In the genomic region with DNA sequence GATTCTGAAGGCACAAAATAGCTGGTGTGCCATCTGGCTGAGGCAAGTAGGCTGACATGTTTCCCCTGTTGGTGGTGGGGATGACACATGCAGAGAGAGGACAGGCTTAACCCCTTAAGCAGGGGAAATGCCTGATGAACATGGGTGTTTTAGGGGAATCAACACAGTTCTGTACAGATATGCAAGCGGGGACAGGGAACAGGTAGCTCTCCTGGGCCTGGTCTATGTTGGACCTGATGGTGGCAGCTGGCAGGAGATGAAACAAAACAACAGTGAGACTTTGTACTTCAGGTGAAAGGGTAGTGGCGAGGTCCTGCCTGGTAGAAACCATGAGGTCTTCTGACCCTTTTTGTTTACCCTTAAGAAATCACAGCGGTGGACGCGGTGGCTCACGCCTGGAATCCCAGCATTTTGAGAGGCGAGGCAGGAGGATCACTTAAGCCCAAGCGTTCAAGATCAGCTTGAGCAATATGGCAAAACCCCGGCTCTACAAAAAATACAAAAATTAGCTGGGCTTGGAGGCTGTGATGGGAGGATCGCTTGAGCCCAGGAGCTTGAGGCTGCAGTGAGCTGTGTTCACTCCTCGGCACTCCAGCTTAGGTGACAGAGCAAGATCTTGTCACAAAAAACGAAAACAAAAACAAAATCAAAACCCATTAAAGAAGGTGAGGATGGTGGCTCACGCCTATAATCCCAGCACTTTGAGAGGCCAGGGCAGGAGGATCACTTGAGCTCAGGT, we compare ENCODE assay signal across 1 cellular context.
TF ChIP-seq lines count a peak whose summit lies in the region.

No MANE protein-coding gene starts in this region.

TF ChIP-seq in HepG2, 621 proteins besides CTCF, POLR2A, EP300 and RAD21 (continued from another document and continues in another):
- TF ChIP-seq, protein P1, sequence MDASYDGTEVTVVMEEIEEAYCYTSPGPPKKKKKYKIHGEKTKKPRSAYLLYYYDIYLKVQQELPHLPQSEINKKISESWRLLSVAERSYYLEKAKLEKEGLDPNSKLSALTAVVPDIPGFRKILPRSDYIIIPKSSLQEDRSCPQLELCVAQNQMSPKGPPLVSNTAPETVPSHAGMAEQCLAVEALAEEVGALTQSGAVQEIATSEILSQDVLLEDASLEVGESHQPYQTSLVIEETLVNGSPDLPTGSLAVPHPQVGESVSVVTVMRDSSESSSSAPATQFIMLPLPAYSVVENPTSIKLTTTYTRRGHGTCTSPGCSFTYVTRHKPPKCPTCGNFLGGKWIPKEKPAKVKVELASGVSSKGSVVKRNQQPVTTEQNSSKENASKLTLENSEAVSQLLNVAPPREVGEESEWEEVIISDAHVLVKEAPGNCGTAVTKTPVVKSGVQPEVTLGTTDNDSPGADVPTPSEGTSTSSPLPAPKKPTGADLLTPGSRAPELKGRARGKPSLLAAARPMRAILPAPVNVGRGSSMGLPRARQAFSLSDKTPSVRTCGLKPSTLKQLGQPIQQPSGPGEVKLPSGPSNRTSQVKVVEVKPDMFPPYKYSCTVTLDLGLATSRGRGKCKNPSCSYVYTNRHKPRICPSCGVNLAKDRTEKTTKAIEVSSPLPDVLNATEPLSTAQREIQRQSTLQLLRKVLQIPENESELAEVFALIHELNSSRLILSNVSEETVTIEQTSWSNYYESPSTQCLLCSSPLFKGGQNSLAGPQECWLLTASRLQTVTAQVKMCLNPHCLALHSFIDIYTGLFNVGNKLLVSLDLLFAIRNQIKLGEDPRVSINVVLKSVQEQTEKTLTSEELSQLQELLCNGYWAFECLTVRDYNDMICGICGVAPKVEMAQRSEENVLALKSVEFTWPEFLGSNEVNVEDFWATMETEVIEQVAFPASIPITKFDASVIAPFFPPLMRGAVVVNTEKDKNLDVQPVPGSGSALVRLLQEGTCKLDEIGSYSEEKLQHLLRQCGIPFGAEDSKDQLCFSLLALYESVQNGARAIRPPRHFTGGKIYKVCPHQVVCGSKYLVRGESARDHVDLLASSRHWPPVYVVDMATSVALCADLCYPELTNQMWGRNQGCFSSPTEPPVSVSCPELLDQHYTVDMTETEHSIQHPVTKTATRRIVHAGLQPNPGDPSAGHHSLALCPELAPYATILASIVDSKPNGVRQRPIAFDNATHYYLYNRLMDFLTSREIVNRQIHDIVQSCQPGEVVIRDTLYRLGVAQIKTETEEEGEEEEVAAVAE (CRISPR knock-in tag; IDR thresholded peaks at IDR 0.05; ENCODE audit: borderline replicate concordance) = peak; percentile 54; the same call in 1 of the 2 replicates
- TF ChIP-seq ZNF260 (CRISPR knock-in tag; IDR thresholded peaks at IDR 0.05; ENCODE audit: borderline replicate concordance, low read depth) (no peak), ESRRA (CRISPR knock-in tag; IDR thresholded peaks at IDR 0.05; ENCODE audit: low read depth) (0 out of 2 replicates have a peak, but pooled peaks have one; percentile 50), MTF2 (CRISPR knock-in tag; IDR thresholded peaks at IDR 0.05; ENCODE audit: borderline replicate concordance) (no peak), TEAD2 (CRISPR knock-in tag; IDR thresholded peaks at IDR 0.05) (no peak), RBFOX2 (IDR thresholded peaks at IDR 0.05; ENCODE audit: low read depth, low read length) (no peak), ZNF556 (CRISPR knock-in tag; IDR thresholded peaks at IDR 0.05; ENCODE audit: borderline replicate concordance) (peak; percentile 37; the same call in 1 of the 2 replicates), ZNF660 (CRISPR knock-in tag; IDR thresholded peaks at IDR 0.05; ENCODE audit: borderline replicate concordance, low read depth) (no peak), PHF21A (CRISPR knock-in tag; IDR thresholded peaks at IDR 0.05) (peak; percentile 88), BORCS8-MEF2B (CRISPR knock-in tag; IDR thresholded peaks at IDR 0.05) (no peak), NFIB (CRISPR knock-in tag; IDR thresholded peaks at IDR 0.05; ENCODE audit: borderline replicate concordance) (no peak), ZNF317 (CRISPR knock-in tag; IDR thresholded peaks at IDR 0.05) (no peak), PHF8 (CRISPR knock-in tag; IDR thresholded peaks at IDR 0.05) (no peak), CENPT (CRISPR knock-in tag; IDR thresholded peaks at IDR 0.05; ENCODE audit: low read depth) (no peak), ZNF567 (CRISPR knock-in tag; IDR thresholded peaks at IDR 0.05; ENCODE audit: borderline replicate concordance) (no peak), MEIS2 (CRISPR knock-in tag; IDR thresholded peaks at IDR 0.05) (no peak), POGZ (CRISPR knock-in tag; IDR thresholded peaks at IDR 0.05) (0 out of 2 replicates have a peak, but pooled peaks have one; percentile 29), SNAI1 (CRISPR knock-in tag; IDR thresholded peaks at IDR 0.05; ENCODE audit: borderline replicate concordance) (no peak), ZNF136 (CRISPR knock-in tag; IDR thresholded peaks at IDR 0.05; ENCODE audit: low read depth) (no peak), NFYB (CRISPR knock-in tag; IDR thresholded peaks at IDR 0.05) (no peak), MBD4 (IDR thresholded peaks at IDR 0.05; ENCODE audit: borderline replicate concordance, low read length) (no peak), ZNF598 (CRISPR knock-in tag; IDR thresholded peaks at IDR 0.05; ENCODE audit: borderline replicate concordance) (peak; percentile 48; the same call in 1 of the 2 replicates), ARNT2 (CRISPR knock-in tag; IDR thresholded peaks at IDR 0.05; ENCODE audit: low read depth) (no peak), ZNF224 (CRISPR knock-in tag; IDR thresholded peaks at IDR 0.05) (no peak), ZMYM4 (CRISPR knock-in tag; IDR thresholded peaks at IDR 0.05) (0 out of 2 replicates have a peak, but pooled peaks have one; percentile 46)
- TF ChIP-seq, protein P2, sequence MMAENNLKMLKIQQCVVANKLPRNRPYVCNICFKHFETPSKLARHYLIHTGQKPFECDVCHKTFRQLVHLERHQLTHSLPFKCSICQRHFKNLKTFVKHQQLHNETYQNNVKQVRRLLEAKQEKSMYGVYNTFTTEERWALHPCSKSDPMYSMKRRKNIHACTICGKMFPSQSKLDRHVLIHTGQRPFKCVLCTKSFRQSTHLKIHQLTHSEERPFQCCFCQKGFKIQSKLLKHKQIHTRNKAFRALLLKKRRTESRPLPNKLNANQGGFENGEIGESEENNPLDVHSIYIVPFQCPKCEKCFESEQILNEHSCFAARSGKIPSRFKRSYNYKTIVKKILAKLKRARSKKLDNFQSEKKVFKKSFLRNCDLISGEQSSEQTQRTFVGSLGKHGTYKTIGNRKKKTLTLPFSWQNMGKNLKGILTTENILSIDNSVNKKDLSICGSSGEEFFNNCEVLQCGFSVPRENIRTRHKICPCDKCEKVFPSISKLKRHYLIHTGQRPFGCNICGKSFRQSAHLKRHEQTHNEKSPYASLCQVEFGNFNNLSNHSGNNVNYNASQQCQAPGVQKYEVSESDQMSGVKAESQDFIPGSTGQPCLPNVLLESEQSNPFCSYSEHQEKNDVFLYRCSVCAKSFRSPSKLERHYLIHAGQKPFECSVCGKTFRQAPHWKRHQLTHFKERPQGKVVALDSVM (CRISPR knock-in tag; IDR thresholded peaks at IDR 0.05) = peak; percentile 91
- TF ChIP-seq, protein P3, sequence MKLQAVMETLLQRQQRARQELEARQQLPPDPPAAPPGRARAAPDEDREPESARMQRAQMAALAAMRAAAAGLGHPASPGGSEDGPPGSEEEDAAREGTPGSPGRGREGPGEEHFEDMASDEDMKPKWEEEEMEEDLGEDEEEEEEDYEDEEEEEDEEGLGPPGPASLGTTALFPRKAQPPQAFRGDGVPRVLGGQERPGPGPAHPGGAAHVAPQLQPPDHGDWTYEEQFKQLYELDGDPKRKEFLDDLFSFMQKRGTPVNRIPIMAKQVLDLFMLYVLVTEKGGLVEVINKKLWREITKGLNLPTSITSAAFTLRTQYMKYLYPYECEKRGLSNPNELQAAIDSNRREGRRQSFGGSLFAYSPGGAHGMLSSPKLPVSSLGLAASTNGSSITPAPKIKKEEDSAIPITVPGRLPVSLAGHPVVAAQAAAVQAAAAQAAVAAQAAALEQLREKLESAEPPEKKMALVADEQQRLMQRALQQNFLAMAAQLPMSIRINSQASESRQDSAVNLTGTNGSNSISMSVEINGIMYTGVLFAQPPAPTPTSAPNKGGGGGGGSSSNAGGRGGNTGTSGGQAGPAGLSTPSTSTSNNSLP (IDR thresholded peaks at IDR 0.05; ENCODE audit: low read depth, low read length) = no peak
- TF ChIP-seq, protein P4, sequence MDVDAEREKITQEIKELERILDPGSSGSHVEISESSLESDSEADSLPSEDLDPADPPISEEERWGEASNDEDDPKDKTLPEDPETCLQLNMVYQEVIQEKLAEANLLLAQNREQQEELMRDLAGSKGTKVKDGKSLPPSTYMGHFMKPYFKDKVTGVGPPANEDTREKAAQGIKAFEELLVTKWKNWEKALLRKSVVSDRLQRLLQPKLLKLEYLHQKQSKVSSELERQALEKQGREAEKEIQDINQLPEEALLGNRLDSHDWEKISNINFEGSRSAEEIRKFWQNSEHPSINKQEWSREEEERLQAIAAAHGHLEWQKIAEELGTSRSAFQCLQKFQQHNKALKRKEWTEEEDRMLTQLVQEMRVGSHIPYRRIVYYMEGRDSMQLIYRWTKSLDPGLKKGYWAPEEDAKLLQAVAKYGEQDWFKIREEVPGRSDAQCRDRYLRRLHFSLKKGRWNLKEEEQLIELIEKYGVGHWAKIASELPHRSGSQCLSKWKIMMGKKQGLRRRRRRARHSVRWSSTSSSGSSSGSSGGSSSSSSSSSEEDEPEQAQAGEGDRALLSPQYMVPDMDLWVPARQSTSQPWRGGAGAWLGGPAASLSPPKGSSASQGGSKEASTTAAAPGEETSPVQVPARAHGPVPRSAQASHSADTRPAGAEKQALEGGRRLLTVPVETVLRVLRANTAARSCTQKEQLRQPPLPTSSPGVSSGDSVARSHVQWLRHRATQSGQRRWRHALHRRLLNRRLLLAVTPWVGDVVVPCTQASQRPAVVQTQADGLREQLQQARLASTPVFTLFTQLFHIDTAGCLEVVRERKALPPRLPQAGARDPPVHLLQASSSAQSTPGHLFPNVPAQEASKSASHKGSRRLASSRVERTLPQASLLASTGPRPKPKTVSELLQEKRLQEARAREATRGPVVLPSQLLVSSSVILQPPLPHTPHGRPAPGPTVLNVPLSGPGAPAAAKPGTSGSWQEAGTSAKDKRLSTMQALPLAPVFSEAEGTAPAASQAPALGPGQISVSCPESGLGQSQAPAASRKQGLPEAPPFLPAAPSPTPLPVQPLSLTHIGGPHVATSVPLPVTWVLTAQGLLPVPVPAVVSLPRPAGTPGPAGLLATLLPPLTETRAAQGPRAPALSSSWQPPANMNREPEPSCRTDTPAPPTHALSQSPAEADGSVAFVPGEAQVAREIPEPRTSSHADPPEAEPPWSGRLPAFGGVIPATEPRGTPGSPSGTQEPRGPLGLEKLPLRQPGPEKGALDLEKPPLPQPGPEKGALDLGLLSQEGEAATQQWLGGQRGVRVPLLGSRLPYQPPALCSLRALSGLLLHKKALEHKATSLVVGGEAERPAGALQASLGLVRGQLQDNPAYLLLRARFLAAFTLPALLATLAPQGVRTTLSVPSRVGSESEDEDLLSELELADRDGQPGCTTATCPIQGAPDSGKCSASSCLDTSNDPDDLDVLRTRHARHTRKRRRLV (CRISPR knock-in tag; IDR thresholded peaks at IDR 0.05) = no peak
- TF ChIP-seq, protein P5, sequence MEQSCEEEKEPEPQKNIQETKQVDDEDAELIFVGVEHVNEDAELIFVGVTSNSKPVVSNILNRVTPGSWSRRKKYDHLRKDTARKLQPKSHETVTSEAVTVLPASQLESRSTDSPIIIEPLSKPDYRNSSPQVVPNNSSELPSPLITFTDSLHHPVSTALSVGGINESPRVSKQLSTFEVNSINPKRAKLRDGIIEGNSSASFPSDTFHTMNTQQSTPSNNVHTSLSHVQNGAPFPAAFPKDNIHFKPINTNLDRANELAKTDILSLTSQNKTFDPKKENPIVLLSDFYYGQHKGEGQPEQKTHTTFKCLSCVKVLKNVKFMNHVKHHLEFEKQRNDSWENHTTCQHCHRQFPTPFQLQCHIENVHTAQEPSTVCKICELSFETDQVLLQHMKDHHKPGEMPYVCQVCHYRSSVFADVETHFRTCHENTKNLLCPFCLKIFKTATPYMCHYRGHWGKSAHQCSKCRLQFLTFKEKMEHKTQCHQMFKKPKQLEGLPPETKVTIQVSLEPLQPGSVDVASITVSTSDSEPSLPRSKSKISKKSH (CRISPR knock-in tag; IDR thresholded peaks at IDR 0.05; ENCODE audit: borderline replicate concordance) = no peak; the same call in 1 of the 2 replicates
- TF ChIP-seq, protein P6, sequence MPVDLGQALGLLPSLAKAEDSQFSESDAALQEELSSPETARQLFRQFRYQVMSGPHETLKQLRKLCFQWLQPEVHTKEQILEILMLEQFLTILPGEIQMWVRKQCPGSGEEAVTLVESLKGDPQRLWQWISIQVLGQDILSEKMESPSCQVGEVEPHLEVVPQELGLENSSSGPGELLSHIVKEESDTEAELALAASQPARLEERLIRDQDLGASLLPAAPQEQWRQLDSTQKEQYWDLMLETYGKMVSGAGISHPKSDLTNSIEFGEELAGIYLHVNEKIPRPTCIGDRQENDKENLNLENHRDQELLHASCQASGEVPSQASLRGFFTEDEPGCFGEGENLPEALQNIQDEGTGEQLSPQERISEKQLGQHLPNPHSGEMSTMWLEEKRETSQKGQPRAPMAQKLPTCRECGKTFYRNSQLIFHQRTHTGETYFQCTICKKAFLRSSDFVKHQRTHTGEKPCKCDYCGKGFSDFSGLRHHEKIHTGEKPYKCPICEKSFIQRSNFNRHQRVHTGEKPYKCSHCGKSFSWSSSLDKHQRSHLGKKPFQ (CRISPR knock-in tag; IDR thresholded peaks at IDR 0.05; ENCODE audit: insufficient replicate concordance) = no peak
- TF ChIP-seq, protein P7, sequence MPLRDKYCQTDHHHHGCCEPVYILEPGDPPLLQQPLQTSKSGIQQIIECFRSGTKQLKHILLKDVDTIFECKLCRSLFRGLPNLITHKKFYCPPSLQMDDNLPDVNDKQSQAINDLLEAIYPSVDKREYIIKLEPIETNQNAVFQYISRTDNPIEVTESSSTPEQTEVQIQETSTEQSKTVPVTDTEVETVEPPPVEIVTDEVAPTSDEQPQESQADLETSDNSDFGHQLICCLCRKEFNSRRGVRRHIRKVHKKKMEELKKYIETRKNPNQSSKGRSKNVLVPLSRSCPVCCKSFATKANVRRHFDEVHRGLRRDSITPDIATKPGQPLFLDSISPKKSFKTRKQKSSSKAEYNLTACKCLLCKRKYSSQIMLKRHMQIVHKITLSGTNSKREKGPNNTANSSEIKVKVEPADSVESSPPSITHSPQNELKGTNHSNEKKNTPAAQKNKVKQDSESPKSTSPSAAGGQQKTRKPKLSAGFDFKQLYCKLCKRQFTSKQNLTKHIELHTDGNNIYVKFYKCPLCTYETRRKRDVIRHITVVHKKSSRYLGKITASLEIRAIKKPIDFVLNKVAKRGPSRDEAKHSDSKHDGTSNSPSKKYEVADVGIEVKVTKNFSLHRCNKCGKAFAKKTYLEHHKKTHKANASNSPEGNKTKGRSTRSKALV (CRISPR knock-in tag; IDR thresholded peaks at IDR 0.05) = no peak
- TF ChIP-seq, protein P8, sequence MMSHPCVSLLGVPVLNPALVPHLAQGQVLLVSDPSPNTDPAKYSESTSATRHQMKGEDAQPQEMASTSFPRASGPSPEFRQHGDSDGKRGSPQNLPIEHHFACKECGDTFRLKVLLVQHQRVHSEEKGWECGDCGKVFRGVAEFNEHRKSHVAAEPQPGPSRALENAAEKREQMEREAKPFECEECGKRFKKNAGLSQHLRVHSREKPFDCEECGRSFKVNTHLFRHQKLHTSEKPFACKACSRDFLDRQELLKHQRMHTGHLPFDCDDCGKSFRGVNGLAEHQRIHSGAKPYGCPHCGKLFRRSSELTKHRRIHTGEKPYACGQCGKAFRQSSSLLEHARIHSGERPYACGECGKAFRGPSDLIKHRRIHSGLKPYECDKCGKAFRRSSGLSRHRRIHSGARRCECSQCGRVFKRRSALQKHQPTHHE (CRISPR knock-in tag; IDR thresholded peaks at IDR 0.05; ENCODE audit: borderline replicate concordance) = no peak
- TF ChIP-seq, protein P9, sequence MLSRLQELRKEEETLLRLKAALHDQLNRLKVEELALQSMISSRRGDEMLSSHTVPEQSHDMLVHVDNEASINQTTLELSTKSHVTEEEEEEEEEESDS (CRISPR knock-in tag; IDR thresholded peaks at IDR 0.05; ENCODE audit: borderline replicate concordance) = no peak
